Comparison of ENCODE assay signal across 8 cellular contexts in the genomic region with DNA sequence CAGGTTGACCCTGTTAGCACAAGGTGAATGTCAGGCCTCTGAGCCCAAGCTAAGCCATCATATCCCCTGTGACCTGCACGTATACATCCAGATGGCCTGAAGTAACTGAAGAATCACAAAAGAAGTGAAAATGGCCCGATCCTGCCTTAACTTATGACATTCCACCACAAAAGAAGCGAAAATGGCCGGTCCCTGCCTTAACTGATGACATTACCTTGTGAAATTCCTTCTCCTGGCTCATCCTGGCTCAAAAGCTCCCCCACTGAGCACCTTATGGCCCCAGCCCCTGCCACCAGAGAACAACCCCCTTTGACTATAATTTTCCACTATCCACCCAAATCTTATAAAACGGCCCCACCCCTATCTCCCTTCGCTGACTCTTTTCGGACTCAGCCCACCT. TPM values are rescaled to one million over a fixed set of nuclear protein-coding genes. Genes with fewer than 3 reads are reported as not detected.
"Had no signal": no experiment of that assay in that cellular context is flagged by ENCODE, and none has a peak within 500 bp of the region (broad histone marks: within the 10 kb centered on the region; RNA-seq: fewer than 3 reads in every experiment).

No MANE protein-coding gene starts in this region.

RNA-seq across cellular contexts. Expression of a gene that starts 13.0 kb away (rescaled TPM):
- total RNA-seq: LHCN-M2, MCF 10A, NCI-H460, OCI-LY7, PC-9, Right ventricle myocardium inferior, SJCRH30, SK-MEL-5 had no signal
